In genomic region chr4:186137193-186137792, GRCh38 we compare ENCODE assay signal across 7 cellular contexts. TPM values are rescaled to one million over a fixed set of nuclear protein-coding genes. Genes with fewer than 3 reads are reported as not detected.
DNase-seq lines count a peak whose midpoint lies in the region; ATAC-seq and TF ChIP-seq lines count a peak whose summit lies in the region.

No MANE protein-coding gene starts in this region.

- no peak overlapping the region for H3K4me3 Mint-ChIP-seq in naive thymus-derived CD4-positive, alpha-beta T cell

- TF ChIP-seq CTCF in GM12872 (IDR thresholded peaks at IDR 0.05; ENCODE audit: insufficient read depth, low read depth, low read length): peak; percentile 62
- peak; percentile 79 for TF ChIP-seq CTCF in left ventricle myocardium inferior (IDR thresholded peaks at IDR 0.05; ENCODE audit: borderline replicate concordance)
- peak; percentile 58 to 66 (median 65) for TF ChIP-seq CTCF in tibial nerve (IDR thresholded peaks at IDR 0.05)

- no peaks in the 10 kb centered on the region for H3K9me3 ChIP-seq in left ventricle myocardium inferior (replicated peaks)
- H3K9me3 ChIP-seq in tibial nerve: no peaks in the 10 kb centered on the region
- no peaks in the 10 kb centered on the region for H3K9me3 ChIP-seq in naive thymus-derived CD4-positive, alpha-beta T cell (ENCODE audit: control insufficient read depth in 2 of 3, low read length in 3 of 3)

- ATAC-seq in HG02798 (IDR thresholded peaks at IDR 0.05; ENCODE audit: poor library complexity, unreplicated experiment): peak; percentile 58
- peak; percentile 60 for ATAC-seq in SK-N-SH treated with all-trans-retinoic acid at 6 μM for 48 hours
- no peak for ATAC-seq in naive thymus-derived CD4-positive, alpha-beta T cell

- no peaks in the 10 kb centered on the region for H3K36me3 ChIP-seq in left ventricle myocardium inferior
- H3K36me3 ChIP-seq in tibial nerve: no peaks in the 10 kb centered on the region
- H3K36me3 ChIP-seq in naive thymus-derived CD4-positive, alpha-beta T cell (ENCODE audit: control insufficient read depth in 2 of 3, insufficient read depth in 3 of 3, low read length in 3 of 3): no peaks in the 10 kb centered on the region

- CTCF ChIA-PET in naive thymus-derived CD4-positive, alpha-beta T cell (lab: Charles Lee): interaction anchor here (0.6 to 1.9 kb wide), 8 partner anchors 9 to 539 kb away, joined by 3 to 7 read pairs (median 4); partner anchors contain the start of gene TLR3

- peaks cover 0 to 17% (median 0%) of the 10 kb centered on the region in 7 donors for H3K4me1 Mint-ChIP-seq in naive thymus-derived CD4-positive, alpha-beta T cell

- no peak overlapping the region for H3K27ac Mint-ChIP-seq in naive thymus-derived CD4-positive, alpha-beta T cell

- intact Hi-C loops in left ventricle myocardium inferior (cut with micrococcal nuclease): no loop called here
- intact Hi-C loops in naive thymus-derived CD4-positive, alpha-beta T cell (cut with micrococcal nuclease): loop anchor here (1.0 to 5.0 kb wide), 4 partner anchors 68 to 1100 kb away; partner anchors contain the start of gene TLR3 (in 1 of the 2)

- no peak for DNase-seq in left ventricle myocardium inferior
- DNase-seq in tibial nerve (ENCODE audit: low spot score in 2 of 2): no peak
- DNase-seq in naive thymus-derived CD4-positive, alpha-beta T cell: no peak
- DNase-seq in germinal center (ENCODE audit: low spot score): no peak

- no peaks in the 10 kb centered on the region for H3K9me3 Mint-ChIP-seq in naive thymus-derived CD4-positive, alpha-beta T cell

- peaks cover 0 to 21% (median 2%) of the 10 kb centered on the region in 5 donors for H3K27me3 Mint-ChIP-seq in naive thymus-derived CD4-positive, alpha-beta T cell

- H3K27me3 ChIP-seq in left ventricle myocardium inferior (ENCODE audit: low read depth) (no peaks in the 10 kb centered on the region), tibial nerve (no peaks in the 10 kb centered on the region)
- no peaks in the 10 kb centered on the region for H3K27me3 ChIP-seq in naive thymus-derived CD4-positive, alpha-beta T cell (ENCODE audit: control insufficient read depth in 2 of 2, insufficient read depth in 2 of 2, low read length in 2 of 2)

- 56 to 60% methylated on average over 6 of the region's 6 CpGs for WGBS in tibial nerve, 2 donors

- H3K27ac ChIP-seq in left ventricle myocardium inferior (replicated peaks) (no peak overlapping the region), tibial nerve (no peak overlapping the region)
- no peak overlapping the region for H3K27ac ChIP-seq in naive thymus-derived CD4-positive, alpha-beta T cell (ENCODE audit: low read depth, low read length)

- no peak overlapping the region for H3K4me3 ChIP-seq in left ventricle myocardium inferior
- peak overlapping the region in 1 of 4 donors; percentile 22 for H3K4me3 ChIP-seq in tibial nerve
- H3K4me3 ChIP-seq in naive thymus-derived CD4-positive, alpha-beta T cell (ENCODE audit: low read length): no peak overlapping the region

- TF ChIP-seq POLR2A in tibial nerve (IDR thresholded peaks at IDR 0.05): no peak

- H3K36me3 Mint-ChIP-seq in naive thymus-derived CD4-positive, alpha-beta T cell: no peaks in the 10 kb centered on the region

- POLR2A ChIA-PET in naive thymus-derived CD4-positive, alpha-beta T cell (lab: Charles Lee): interaction anchor here (1.4 kb wide), 1 partner anchor 10 kb away, joined by 7 read pairs; no protein-coding TSS in a partner anchor

- TF ChIP-seq EP300 in tibial nerve (IDR thresholded peaks at IDR 0.05): no peak

- H3K4me1 ChIP-seq in left ventricle myocardium inferior (no peaks in the 10 kb centered on the region), tibial nerve (peaks cover 0 to 7% (median 0%) of the 10 kb centered on the region in 4 donors)
- H3K4me1 ChIP-seq in naive thymus-derived CD4-positive, alpha-beta T cell (ENCODE audit: control insufficient read depth in 2 of 2, insufficient read depth in 2 of 2, low read length in 2 of 2): no peaks in the 10 kb centered on the region

TF ChIP-seq in SK-N-SH treated with all-trans-retinoic acid at 6 μM for 48 hours, 23 proteins besides CTCF, POLR2A, EP300 and RAD21:
- TF ChIP-seq TCF4 (CRISPR knock-in tag; IDR thresholded peaks at IDR 0.05; ENCODE audit: borderline replicate concordance) (no peak), CSRNP3 (CRISPR knock-in tag; IDR thresholded peaks at IDR 0.05) (no peak), ZNF8 (CRISPR knock-in tag; IDR thresholded peaks at IDR 0.05) (no peak), RARB (CRISPR knock-in tag; IDR thresholded peaks at IDR 0.05) (no peak), POU6F1 (CRISPR knock-in tag; IDR thresholded peaks at IDR 0.05; ENCODE audit: borderline replicate concordance, low read depth) (no peak), CREB5 (CRISPR knock-in tag; IDR thresholded peaks at IDR 0.05; ENCODE audit: low read depth) (no peak), TOX (CRISPR knock-in tag; IDR thresholded peaks at IDR 0.05; ENCODE audit: borderline replicate concordance) (no peak), ARNTL (CRISPR knock-in tag; IDR thresholded peaks at IDR 0.05; ENCODE audit: borderline replicate concordance, low read depth) (no peak), CSDC2 (CRISPR knock-in tag; IDR thresholded peaks at IDR 0.05) (no peak), ZNF565 (CRISPR knock-in tag; conservative IDR thresholded peaks at IDR 0.05; ENCODE audit: low read depth) (no peak), ZNF70 (CRISPR knock-in tag; IDR thresholded peaks at IDR 0.05) (no peak), PPARA (CRISPR knock-in tag; IDR thresholded peaks at IDR 0.05; ENCODE audit: borderline replicate concordance) (no peak), OSR1 (CRISPR knock-in tag; IDR thresholded peaks at IDR 0.05) (no peak), PATZ1 (CRISPR knock-in tag; IDR thresholded peaks at IDR 0.05; ENCODE audit: borderline replicate concordance) (no peak), ZFP3 (CRISPR knock-in tag; IDR thresholded peaks at IDR 0.05) (no peak)

RNA-seq across cellular contexts. Expression of gene FAM149A, which starts 32.8 kb away (rescaled TPM):
- total RNA-seq in left ventricle myocardium inferior: 12.2 TPM
- 10 to 100 TPM in 3 of 4 donors, 1 to 10 TPM in 1; 7.8 to 20.1 (median 13.8) TPM for total RNA-seq in tibial nerve
- total RNA-seq in naive thymus-derived CD4-positive, alpha-beta T cell: 1 to 10 TPM in 4 of 5 experiments, not detected in 1; 1.2 to 2.0 (median 1.5) TPM
- polyA plus RNA-seq in naive thymus-derived CD4-positive, alpha-beta T cell: under 1 TPM in 1 of 2 donors, not detected in 1; 0.44 TPM

RNA-seq across cellular contexts. Expression of gene CYP4V2, which starts 54.1 kb away (rescaled TPM):
- total RNA-seq in left ventricle myocardium inferior: 24.9 TPM
- 10 to 100 TPM; 36.3 to 56.6 (median 47.7) TPM for total RNA-seq in tibial nerve
- 10 to 100 TPM; 19.7 to 41.4 (median 26.0) TPM for total RNA-seq in naive thymus-derived CD4-positive, alpha-beta T cell
- 10 to 100 TPM; 16.0 to 26.5 TPM for polyA plus RNA-seq in naive thymus-derived CD4-positive, alpha-beta T cell
